Comparison of ENCODE assay signal across 10 cellular contexts in the genomic region with DNA sequence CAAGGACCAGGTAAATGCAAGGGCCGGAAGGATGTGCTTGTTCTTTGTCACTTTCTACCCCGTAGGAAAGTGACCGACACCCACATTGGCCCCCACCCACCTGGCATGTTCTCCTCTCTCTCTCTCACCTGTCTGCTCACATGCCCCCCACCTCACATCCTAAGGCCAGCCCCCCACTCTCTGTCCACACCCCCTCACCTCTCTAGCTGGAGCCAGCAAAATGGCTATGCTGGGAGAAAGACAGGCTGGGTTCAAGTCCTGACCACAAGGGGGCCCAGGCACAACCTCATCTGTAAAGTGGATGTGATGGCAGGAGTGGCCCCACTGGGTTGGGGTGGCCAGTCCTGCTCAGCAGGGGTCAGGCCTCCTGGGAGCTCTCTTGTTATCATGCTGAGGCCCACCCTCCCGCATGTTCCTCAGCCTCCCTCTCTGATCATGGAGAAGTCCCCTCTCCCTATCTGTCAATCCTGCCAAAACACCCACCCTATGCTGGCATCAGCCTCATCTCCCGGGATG. TPM values are rescaled to one million over a fixed set of nuclear protein-coding genes. Genes with fewer than 3 reads are reported as not detected.
DNase-seq lines count a peak whose midpoint lies in the region; ATAC-seq and TF ChIP-seq lines count a peak whose summit lies in the region.
"Had no signal": no experiment of that assay in that cellular context is flagged by ENCODE, and none has a peak within 500 bp of the region (broad histone marks: within the 10 kb centered on the region; RNA-seq: fewer than 3 reads in every experiment).

No MANE protein-coding gene starts in this region.

- H4K20me1 ChIP-seq in PC-3 (ENCODE audit: low read length): no peaks in the 10 kb centered on the region

- H2AFZ ChIP-seq in PC-3 (ENCODE audit: low read length): no peak overlapping the region

- no peak overlapping the region for H3K9ac ChIP-seq in PC-3 (ENCODE audit: low read length)

- no TSS peak for BruUV-seq in PC-3 (replicated peaks; lab: Mats Ljungman, UMichigan)

- H3K4me1 ChIP-seq in right atrium auricular region (peaks cover 0 to 19% of the 10 kb centered on the region in 2 donors), heart left ventricle (peaks cover 0 to 21% (median 0%) of the 10 kb centered on the region in 12 donors), PC-3 (ENCODE audit: insufficient read depth, low read length) (peaks cover 18% of the 10 kb centered on the region), vagina (peaks cover 33% of the 10 kb centered on the region)

- DNase-seq in right atrium auricular region (ENCODE audit: low spot score): peak; percentile 53
- DNase-seq in heart left ventricle: no peak
- no peak for DNase-seq in PC-3
- DNase-seq in fibroblast of villous mesenchyme (ENCODE audit: low read depth): no peak
- DNase-seq in vagina (ENCODE audit: extremely low spot score in 2 of 2): peak; percentile 67 to 93
- no peak for DNase-seq in NOMO-1 (lab: John Stamatoyannopoulos, UW; ENCODE audit: unreplicated experiment in 2 of 2)
- no peak for DNase-seq in hippocampal formation (lab: John Stamatoyannopoulos, UW)
- DNase-seq: activated T-cell treated with anti-CD3 and anti-CD28 coated beads, Interleukin-2, amount 50 U/mL, for 4 hours; NCI-H1417 had no signal

- ATAC-seq in heart left ventricle (no peak), PC-3 (no peak), GM18868 (IDR thresholded peaks at IDR 0.05; ENCODE audit: unreplicated experiment) (no peak)
- ATAC-seq: activated T-cell treated with anti-CD3 and anti-CD28 coated beads, Interleukin-2, amount 50 U/mL, for 4 hours had no signal

- peaks cover 0 to 4% of the 10 kb centered on the region in 2 donors for H3K27me3 ChIP-seq in right atrium auricular region
- H3K27me3 ChIP-seq in heart left ventricle: peaks cover 0 to 53% (median 20%) of the 10 kb centered on the region in 9 donors
- no peaks in the 10 kb centered on the region for H3K27me3 ChIP-seq in PC-3 (ENCODE audit: low read length)
- H3K27me3 ChIP-seq in vagina: no peaks in the 10 kb centered on the region

- TF ChIP-seq POLR2A in heart left ventricle (IDR thresholded peaks at IDR 0.05) (no peak), vagina (IDR thresholded peaks at IDR 0.05) (no peak)

- intact Hi-C loops in heart left ventricle (cut with DNase I): loop anchor here in 1 of 10 donors (5.0 kb wide), 1 partner anchor 73 kb away; no protein-coding TSS in a partner anchor
- intact Hi-C loops in PC-3 (cut with micrococcal nuclease): no loop called here
- intact Hi-C loops in vagina (cut with DNase I): no loop called here

- H3K4me3 ChIP-seq in right atrium auricular region: no peak overlapping the region
- H3K4me3 ChIP-seq in heart left ventricle: no peak overlapping the region
- H3K4me3 ChIP-seq in PC-3 (ENCODE audit: low read length): no peak overlapping the region
- no peak overlapping the region for H3K4me3 ChIP-seq in fibroblast of villous mesenchyme (ENCODE audit: low read depth, low read length)
- no peak overlapping the region for H3K4me3 ChIP-seq in vagina

- CTCF ChIA-PET in PC-3 (lab: Charles Lee): no interaction called here

- TF ChIP-seq CTCF in right atrium auricular region (IDR thresholded peaks at IDR 0.05) (peak in 1 of 2 donors; percentile 12), heart left ventricle (IDR thresholded peaks at IDR 0.05) (peak in 2 of 12 donors; percentile 7 to 13), PC-3 (conservative IDR thresholded peaks at IDR 0.05; ENCODE audit: low read depth, low read length) (peak; percentile 51), fibroblast of villous mesenchyme (IDR thresholded peaks at IDR 0.05; ENCODE audit: insufficient read depth, low read depth, low read length) (peak; percentile 34), vagina (IDR thresholded peaks at IDR 0.05) (no peak)

- H3K79me2 ChIP-seq in PC-3 (ENCODE audit: low read length): peaks cover 8% of the 10 kb centered on the region

- H3K9me2 ChIP-seq in PC-3 (replicated peaks; ENCODE audit: low read length): no peaks in the 10 kb centered on the region

- H3K36me3 ChIP-seq in right atrium auricular region: no peaks in the 10 kb centered on the region
- no peaks in the 10 kb centered on the region for H3K36me3 ChIP-seq in heart left ventricle
- no peaks in the 10 kb centered on the region for H3K36me3 ChIP-seq in PC-3 (ENCODE audit: low read depth, low read length)
- no peaks in the 10 kb centered on the region for H3K36me3 ChIP-seq in vagina

- 39 to 46% (median 43%) methylated on average over 5 of the region's 5 CpGs for WGBS in heart left ventricle, 4 donors

- H3F3A ChIP-seq in PC-3 (ENCODE audit: low read length, unreplicated experiment): no peaks in the 10 kb centered on the region

- H3K27ac ChIP-seq in right atrium auricular region (no peak overlapping the region), heart left ventricle (no peak overlapping the region), PC-3 (ENCODE audit: low read length) (no peak overlapping the region), vagina (no peak overlapping the region)

- POLR2A ChIA-PET in PC-3 (lab: Charles Lee; ENCODE audit: unreplicated experiment): no interaction called here

- H3K9me3 ChIP-seq in right atrium auricular region (no peaks in the 10 kb centered on the region), heart left ventricle (no peaks in the 10 kb centered on the region), PC-3 (ENCODE audit: low read length) (no peaks in the 10 kb centered on the region), vagina (no peaks in the 10 kb centered on the region)

- no peak overlapping the region for H3K4me2 ChIP-seq in PC-3 (ENCODE audit: low read length)

RNA-seq across cellular contexts. Expression of gene PPP2R2C, which starts 1.7 kb away (rescaled TPM):
- total RNA-seq in right atrium auricular region: 1 to 10 TPM; 4.6 to 5.7 TPM
- total RNA-seq in heart left ventricle: 10 to 100 TPM in 3 of 9 donors, 1 to 10 TPM in 6; 4.5 to 20.0 (median 8.0) TPM
- 1 to 10 TPM in 1 of 2 donors, under 1 TPM in 1; 0.22 to 1.3 TPM for polyA plus RNA-seq in heart left ventricle
- 7.0 and 9.5 TPM in 2 replicates for total RNA-seq in PC-3 (2014; rRNA removed)
- total RNA-seq in fibroblast of villous mesenchyme: not detected in 2 replicates
- 17.2 TPM for total RNA-seq in vagina
- total RNA-seq: activated T-cell treated with anti-CD3 and anti-CD28 coated beads, Interleukin-2, amount 50 U/mL, for 4 hours had no signal

Comparison
In these comparisons a context has a peak if more than half of its experiments do, and no peak if none do; other contexts are left out.
1. DNase-seq: peak in right atrium auricular region (single experiment) and vagina (2 of 2); none in heart left ventricle (0 of 5), PC-3 (single experiment), fibroblast of villous mesenchyme (single experiment), NOMO-1 (0 of 2) and hippocampal formation (0 of 2).
2. CTCF ChIP-seq: peak in PC-3 (single experiment) and fibroblast of villous mesenchyme (single experiment); none in vagina (0 of 3).